In genomic region chr16:68022728-68023537, GRCh38 we compare ENCODE assay signal across 1 cellular context.
TF ChIP-seq lines count a peak whose summit lies in the region.

Gene DDX28 (minus strand): TSS chr16:68023232. CDS start chr16:68023202, 30 bp downstream.
Gene DUS2 (plus strand): TSS chr16:68023284. CDS start chr16:68038024, 14,740 bp downstream.

TF ChIP-seq in HepG2, 621 proteins besides CTCF, POLR2A, EP300 and RAD21 (continues in another document):
- TF ChIP-seq ZNF337 (CRISPR knock-in tag; IDR thresholded peaks at IDR 0.05; ENCODE audit: borderline replicate concordance, low read depth) (no peak), ZFYVE20 (CRISPR knock-in tag; IDR thresholded peaks at IDR 0.05; ENCODE audit: borderline replicate concordance, low read depth) (no peak), NKX3-1 (CRISPR knock-in tag; IDR thresholded peaks at IDR 0.05) (peak; percentile 44), ARHGAP35 (CRISPR knock-in tag; IDR thresholded peaks at IDR 0.05; ENCODE audit: borderline replicate concordance) (peak; percentile 95; the same call in 1 of the 2 replicates), SPEN (CRISPR knock-in tag; IDR thresholded peaks at IDR 0.05; ENCODE audit: low read depth) (peak; percentile 99), USF2 (IDR thresholded peaks at IDR 0.05; ENCODE audit: low read depth, low read length) (peak; percentile 3; the same call in 1 of the 2 replicates), USF2 (CRISPR knock-in tag; IDR thresholded peaks at IDR 0.05; ENCODE audit: borderline replicate concordance) (no peak; the same call in 1 of the 2 replicates), HCFC1 (IDR thresholded peaks at IDR 0.05; ENCODE audit: low read depth, low read length) (peak; percentile 90), ZNF12 (CRISPR knock-in tag; IDR thresholded peaks at IDR 0.05) (peak; percentile 41; the same call in 1 of the 2 replicates), PHF21A (CRISPR knock-in tag; IDR thresholded peaks at IDR 0.05) (peak; percentile 88; the same call in 1 of the 2 replicates), ZNF577 (CRISPR knock-in tag; IDR thresholded peaks at IDR 0.05; ENCODE audit: borderline replicate concordance, low read depth) (no peak), ZNF142 (CRISPR knock-in tag; IDR thresholded peaks at IDR 0.05) (peak; percentile 33), PRDM4 (CRISPR knock-in tag; IDR thresholded peaks at IDR 0.05; ENCODE audit: borderline replicate concordance) (peak; percentile 16; the same call in 1 of the 2 replicates), MBD4 (IDR thresholded peaks at IDR 0.05; ENCODE audit: borderline replicate concordance, low read length) (no peak), HNRNPUL1 (IDR thresholded peaks at IDR 0.05; ENCODE audit: low read depth, low read length) (no peak), MED8 (CRISPR knock-in tag; IDR thresholded peaks at IDR 0.05; ENCODE audit: insufficient replicate concordance) (no peak), ZMYM2 (CRISPR knock-in tag; IDR thresholded peaks at IDR 0.05) (0 out of 2 replicates have a peak, but pooled peaks have one; percentile 23), KDM6A (CRISPR knock-in tag; IDR thresholded peaks at IDR 0.05; ENCODE audit: low read depth) (0 out of 2 replicates have a peak, but pooled peaks have one; percentile 31), ZBTB49 (CRISPR knock-in tag; IDR thresholded peaks at IDR 0.05; ENCODE audit: borderline replicate concordance) (peak; percentile 66; the same call in 1 of the 2 replicates), ZBTB34 (CRISPR knock-in tag; IDR thresholded peaks at IDR 0.05) (peak; percentile 95), ZNF260 (CRISPR knock-in tag; IDR thresholded peaks at IDR 0.05; ENCODE audit: borderline replicate concordance, low read depth) (no peak), ELF3 (CRISPR knock-in tag; IDR thresholded peaks at IDR 0.05) (peak; percentile 74), PRPF4 (IDR thresholded peaks at IDR 0.05; ENCODE audit: low read depth, low read length, poor library complexity, severe bottlenecking) (no peak), STAT6 (CRISPR knock-in tag; IDR thresholded peaks at IDR 0.05; ENCODE audit: borderline replicate concordance) (peak; percentile 89; the same call in 1 of the 2 replicates), FOSL2 (CRISPR knock-in tag; IDR thresholded peaks at IDR 0.05) (peak; percentile 78), NPAS2 (CRISPR knock-in tag; IDR thresholded peaks at IDR 0.05; ENCODE audit: borderline replicate concordance) (no peak), ZNF30 (CRISPR knock-in tag; IDR thresholded peaks at IDR 0.05) (no peak; the same call in 1 of the 2 replicates), NFATC3 (CRISPR knock-in tag; IDR thresholded peaks at IDR 0.05) (0 out of 2 replicates have a peak, but pooled peaks have one; percentile 64), GPN1 (CRISPR knock-in tag; IDR thresholded peaks at IDR 0.05; ENCODE audit: borderline replicate concordance) (no peak), TFAP4 (IDR thresholded peaks at IDR 0.05; ENCODE audit: borderline replicate concordance, low read depth) (peak; percentile 38; the same call in 1 of the 2 replicates)
